1 cellular context compared by ENCODE assay signal in genomic region chr18:35807942-35808341, GRCh38.
TF ChIP-seq lines count a peak whose summit lies in the region.

No MANE protein-coding gene starts in this region.

TF ChIP-seq in WTC11, 78 proteins besides CTCF, POLR2A, EP300 and RAD21 (continued from another document):
- no peak for TF ChIP-seq ZNF532 (CRISPR knock-in tag; IDR thresholded peaks at IDR 0.05; ENCODE audit: borderline replicate concordance)
- no peak for TF ChIP-seq JAZF1 (CRISPR knock-in tag; IDR thresholded peaks at IDR 0.05)
- TF ChIP-seq TCF7 (CRISPR knock-in tag; IDR thresholded peaks at IDR 0.05; ENCODE audit: low read depth): no peak
- TF ChIP-seq RORB (CRISPR knock-in tag; IDR thresholded peaks at IDR 0.05): no peak
- TF ChIP-seq NFE2L1 (CRISPR knock-in tag; IDR thresholded peaks at IDR 0.05): no peak
- TF ChIP-seq MAX (CRISPR knock-in tag; IDR thresholded peaks at IDR 0.05): no peak
- TF ChIP-seq FOXP4 (CRISPR knock-in tag; IDR thresholded peaks at IDR 0.05): no peak
